In the genomic region with DNA sequence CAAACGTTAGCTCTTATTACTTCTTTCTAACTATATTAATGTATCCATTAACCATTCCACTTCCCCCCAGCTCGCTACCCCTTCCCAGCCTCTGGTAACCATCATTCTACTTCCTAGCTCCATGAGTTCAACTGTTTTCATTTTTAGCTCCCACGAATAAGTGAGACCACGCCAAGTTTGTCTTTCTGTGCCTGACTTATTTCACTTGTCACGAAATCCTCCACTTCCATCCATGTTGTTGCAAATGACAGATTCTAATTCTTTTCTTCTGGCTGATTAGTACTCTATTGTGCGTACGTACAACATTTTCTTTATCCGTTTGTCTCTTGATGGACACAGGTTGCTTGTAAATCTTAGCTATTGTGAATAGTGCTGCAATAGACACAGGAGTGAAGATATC, we compare ENCODE assay signal across 19 cellular contexts. TPM values are rescaled to one million over a fixed set of nuclear protein-coding genes. Genes with fewer than 3 reads are reported as not detected.
"Had no signal": no experiment of that assay in that cellular context is flagged by ENCODE, and none has a peak within 500 bp of the region (broad histone marks: within the 10 kb centered on the region; RNA-seq: fewer than 3 reads in every experiment).

No MANE protein-coding gene starts in this region.

- H3K4me2 ChIP-seq: hepatocyte had no signal

- H3K27ac ChIP-seq: hepatocyte, lower lobe of right lung, neutrophil, SK-N-MC had no signal

- H3K4me1 Mint-ChIP-seq: activated CD4-positive, alpha-beta T cell treated with anti-CD3 and anti-CD28 coated beads for 36 hours; activated naive CD8-positive, alpha-beta T cell treated with anti-CD3 and anti-CD28 coated beads for 36 hours; natural killer cell had no signal

- H3K4me3 Mint-ChIP-seq: activated CD4-positive, alpha-beta T cell treated with anti-CD3 and anti-CD28 coated beads for 36 hours; activated naive CD8-positive, alpha-beta T cell treated with anti-CD3 and anti-CD28 coated beads for 36 hours; natural killer cell; stimulated activated naive CD8-positive, alpha-beta T cell treated with anti-CD3 and anti-CD28 coated beads, Interleukin-15, Interleukin-2, amounts not matched to agents 100 ng/mL and 50 ng/mL, for 24 hours; WTC11 had no signal

- DNase-seq: activated CD4-positive, alpha-beta T cell treated with anti-CD3 and anti-CD28 coated beads for 36 hours; activated CD4-positive, alpha-beta T cell treated with anti-CD3 and anti-CD28 coated beads, Interleukin-2, amount 50 U/mL, for 48 hours; activated naive CD8-positive, alpha-beta T cell treated with anti-CD3 and anti-CD28 coated beads for 36 hours; amniotic stem cell; body of pancreas; caudate nucleus; islet precursor cell; lower lobe of right lung; natural killer cell; posterior cingulate gyrus; stimulated activated CD4-positive, alpha-beta T cell treated with anti-CD3 and anti-CD28 coated beads, Interleukin-2, amount 100 ng/mL, for 24 hours had no signal

- H2AFZ ChIP-seq: hepatocyte had no signal

- FAIRE-seq: colon, endometrium had no signal

- H3K27ac Mint-ChIP-seq: activated CD4-positive, alpha-beta T cell treated with anti-CD3 and anti-CD28 coated beads for 36 hours; activated naive CD8-positive, alpha-beta T cell treated with anti-CD3 and anti-CD28 coated beads for 36 hours; natural killer cell; stimulated activated naive CD8-positive, alpha-beta T cell treated with anti-CD3 and anti-CD28 coated beads, Interleukin-15, Interleukin-2, amounts not matched to agents 100 ng/mL and 50 ng/mL, for 24 hours; WTC11 had no signal

- H3K9me3 ChIP-seq: body of pancreas, neutrophil had no signal

- H3K4me3 ChIP-seq: body of pancreas, hepatocyte, lower lobe of right lung, SK-N-MC had no signal

- H3K27me3 ChIP-seq: body of pancreas, hepatocyte had no signal

- H3K36me3 ChIP-seq: lower lobe of right lung, neutrophil had no signal

- H3K36me3 Mint-ChIP-seq: activated naive CD8-positive, alpha-beta T cell treated with anti-CD3 and anti-CD28 coated beads for 36 hours; natural killer cell; WTC11 had no signal

RNA-seq across cellular contexts. Expression of gene LURAP1L, which starts 6.5 kb away (rescaled TPM):
- total RNA-seq: activated CD4-positive, alpha-beta T cell treated with anti-CD3 and anti-CD28 coated beads for 36 hours; activated naive CD8-positive, alpha-beta T cell treated with anti-CD3 and anti-CD28 coated beads for 36 hours; natural killer cell; T-helper 2 cell treated with Interferon-gamma antibody and Interleukin-4, amounts not matched to agents 100 ng/mL and 5 ng/mL, for 36 hours had no signal
